18 cellular contexts compared by ENCODE assay signal in the genomic region with DNA sequence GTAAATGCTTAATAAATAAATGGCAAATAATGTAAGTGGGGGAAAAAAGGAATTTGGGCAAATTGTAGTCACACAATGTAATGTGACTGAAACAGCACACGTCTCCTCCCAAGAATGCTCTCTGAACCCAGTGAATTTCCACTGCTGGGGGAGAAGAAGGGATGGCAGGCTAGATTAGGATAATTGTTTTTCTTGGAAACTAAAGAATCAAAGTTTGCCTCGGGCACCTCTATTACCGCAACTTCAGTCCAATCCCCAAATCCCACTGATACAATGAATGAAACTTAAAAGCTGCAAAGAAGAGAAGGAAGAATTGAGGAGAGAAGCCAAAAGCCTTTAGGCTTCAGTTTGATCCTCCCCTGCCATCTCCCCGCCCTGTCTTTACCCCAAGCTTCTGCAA.
"Had no signal": no experiment of that assay in that cellular context is flagged by ENCODE, and none has a peak within 500 bp of the region (broad histone marks: within the 10 kb centered on the region; RNA-seq: fewer than 3 reads in every experiment).

No MANE protein-coding gene starts in this region.

- H3K4me3 Mint-ChIP-seq: activated naive CD8-positive, alpha-beta T cell treated with anti-CD3 and anti-CD28 coated beads, Interleukin-2, amount 10 ng/mL, durations not matched to agents 7 days and 5 days; activated T-helper 1 cell treated with anti-CD3 and anti-CD28 coated beads, Interleukin-12 subunit alpha, Interleukin-12 subunit beta, Interleukin-2, Interleukin-4 antibody, amounts not matched to agents 30 ng/mL and 10 ng/mL and 1 ng/mL, durations not matched to agents 14 hours and 24 hours and 36 hours; effector memory CD8-positive, alpha-beta T cell; naive thymus-derived CD4-positive, alpha-beta T cell; stimulated activated naive B cell treated with anti-CD40 and anti-IgM and Interleukin-4, amounts not matched to agents 10 μg/mL and 1 μg/mL and 100 μg/mL, for 72 hours had no signal

- H3K9me3 ChIP-seq: gastrocnemius medialis, mucosa of descending colon, thyroid gland had no signal

- H3K27me3 ChIP-seq: gastrocnemius medialis, heart right ventricle, thyroid gland had no signal

- H3K4me1 Mint-ChIP-seq: activated naive CD8-positive, alpha-beta T cell treated with anti-CD3 and anti-CD28 coated beads, Interleukin-2, amount 10 ng/mL, durations not matched to agents 7 days and 5 days; naive thymus-derived CD4-positive, alpha-beta T cell; stimulated activated naive B cell treated with anti-CD40 and anti-IgM and Interleukin-4, amounts not matched to agents 10 μg/mL and 1 μg/mL and 100 μg/mL, for 72 hours had no signal

- H3K4me1 ChIP-seq: gastrocnemius medialis, heart right ventricle, thyroid gland had no signal

- ATAC-seq: effector memory CD8-positive, alpha-beta T cell; gastrocnemius medialis; heart right ventricle; left lobe of liver; mucosa of descending colon; naive thymus-derived CD4-positive, alpha-beta T cell; stimulated activated naive B cell treated with anti-CD40 and anti-IgM and Interleukin-4, amounts not matched to agents 10 μg/mL and 1 μg/mL and 100 μg/mL, for 72 hours had no signal

- H3K27me3 Mint-ChIP-seq: activated naive CD8-positive, alpha-beta T cell treated with anti-CD3 and anti-CD28 coated beads, Interleukin-2, amount 10 ng/mL, durations not matched to agents 7 days and 5 days; effector memory CD8-positive, alpha-beta T cell; naive thymus-derived CD4-positive, alpha-beta T cell; stimulated activated naive B cell treated with anti-CD40 and anti-IgM and Interleukin-4, amounts not matched to agents 10 μg/mL and 1 μg/mL and 100 μg/mL, for 72 hours had no signal

- DNase-seq: activated CD4-positive, CD25-positive, alpha-beta regulatory T cell treated with anti-CD3 and anti-CD28 coated beads, Interleukin-2, amount 50 U/mL, for 72 hours; activated naive CD4-positive, alpha-beta T cell; activated naive CD8-positive, alpha-beta T cell treated with anti-CD3 and anti-CD28 coated beads, Interleukin-2, amount 10 ng/mL, durations not matched to agents 7 days and 5 days; anterior cingulate cortex; cerebellar nuclear complex; dermis blood vessel endothelial cell; effector memory CD8-positive, alpha-beta T cell; gastrocnemius medialis; heart right ventricle; mucosa of descending colon; naive thymus-derived CD4-positive, alpha-beta T cell; stimulated activated CD4-positive, alpha-beta T cell treated with anti-CD3 and anti-CD28 coated beads, Interleukin-2, amount 100 ng/mL, for 48 hours; stimulated activated naive B cell treated with anti-CD40 and anti-IgM and Interleukin-4, amounts not matched to agents 10 μg/mL and 1 μg/mL and 100 μg/mL, for 72 hours; T-helper 2 cell; thyroid gland had no signal

- FAIRE-seq: islet of Langerhans had no signal

- H3K27ac Mint-ChIP-seq: activated naive CD8-positive, alpha-beta T cell treated with anti-CD3 and anti-CD28 coated beads, Interleukin-2, amount 10 ng/mL, durations not matched to agents 7 days and 5 days; activated T-helper 1 cell treated with anti-CD3 and anti-CD28 coated beads, Interleukin-12 subunit alpha, Interleukin-12 subunit beta, Interleukin-2, Interleukin-4 antibody, amounts not matched to agents 30 ng/mL and 10 ng/mL and 1 ng/mL, durations not matched to agents 14 hours and 24 hours and 36 hours; effector memory CD8-positive, alpha-beta T cell; stimulated activated naive B cell treated with anti-CD40 and anti-IgM and Interleukin-4, amounts not matched to agents 10 μg/mL and 1 μg/mL and 100 μg/mL, for 72 hours had no signal

- H3K27ac ChIP-seq: gastrocnemius medialis, heart right ventricle, thyroid gland had no signal

- H3K36me3 Mint-ChIP-seq: activated naive CD8-positive, alpha-beta T cell treated with anti-CD3 and anti-CD28 coated beads, Interleukin-2, amount 10 ng/mL, durations not matched to agents 7 days and 5 days; stimulated activated naive B cell treated with anti-CD40 and anti-IgM and Interleukin-4, amounts not matched to agents 10 μg/mL and 1 μg/mL and 100 μg/mL, for 72 hours had no signal

- H3K36me3 ChIP-seq: gastrocnemius medialis, heart right ventricle, thyroid gland had no signal

- H3K4me3 ChIP-seq: gastrocnemius medialis, heart right ventricle, mucosa of descending colon, thyroid gland had no signal
